Comparison of ENCODE assay signal across 13 cellular contexts in genomic region chr10:28254290-28254985, GRCh38. TPM values are rescaled to one million over a fixed set of nuclear protein-coding genes. Genes with fewer than 3 reads are reported as not detected.
DNase-seq lines count a peak whose midpoint lies in the region; ATAC-seq and TF ChIP-seq lines count a peak whose summit lies in the region.
"Had no signal": no experiment of that assay in that cellular context is flagged by ENCODE, and none has a peak within 500 bp of the region (broad histone marks: within the 10 kb centered on the region; RNA-seq: fewer than 3 reads in every experiment).

No MANE protein-coding gene starts in this region.

- no peaks in the 10 kb centered on the region for H3K79me2 ChIP-seq in smooth muscle cell (ENCODE audit: low read depth)

- no peaks in the 10 kb centered on the region for H3F3A ChIP-seq in smooth muscle cell (ENCODE audit: low read depth)

- DNase-seq in adrenal gland (peak; percentile 20 to 66 (median 41)), foreskin keratinocyte (peak; percentile 86 to 96), smooth muscle cell (lab: John Stamatoyannopoulos, UW; ENCODE audit: unreplicated experiment) (no peak), NOMO-1 treated with DMSO at 0.1 percent for 48 hours (lab: John Stamatoyannopoulos, UW; ENCODE audit: unreplicated experiment) (no peak)
- DNase-seq in stimulated activated CD4-positive, alpha-beta T cell treated with anti-CD3 and anti-CD28 coated beads, Interleukin-2, amount 100 ng/mL, for 48 hours, result no peak
- DNase-seq: activated CD4-positive, CD25-positive, alpha-beta regulatory T cell; activated effector memory CD4-positive, alpha-beta T cell treated with anti-CD3 and anti-CD28 coated beads, Interleukin-2, amount 50 U/mL, for 16 hours; erythroblast; RPMI8226; stomach had no signal

- peak; percentile 88 for ATAC-seq in foreskin keratinocyte
- ATAC-seq in GM18520 (IDR thresholded peaks at IDR 0.05; ENCODE audit: unreplicated experiment), result no peak

- TF ChIP-seq POLR2A in adrenal gland (IDR thresholded peaks at IDR 0.05), result no peak

- CTCF ChIA-PET in HEK293 (lab: Yijun Ruan, JAX), result interaction anchor here (1.0 to 5.6 kb wide), 4 partner anchors 47 to 808 kb away, joined by 4 to 101 read pairs (median 27); partner anchors contain the start of gene MPP7

- POLR2A ChIA-PET in HEK293 (lab: Yijun Ruan, JAX), result no interaction called here

- H3K36me3 ChIP-seq in HEK293 (ENCODE audit: control insufficient read depth in 2 of 2, insufficient read depth in 1 of 2, low read length in 2 of 2) (no peaks in the 10 kb centered on the region), adrenal gland (replicated peaks in 1 of 2) (no peaks in the 10 kb centered on the region), smooth muscle cell (ENCODE audit: low read depth) (no peaks in the 10 kb centered on the region)
- H3K36me3 ChIP-seq: stomach had no signal

- H2AFZ ChIP-seq in smooth muscle cell (ENCODE audit: low read depth), result no peak overlapping the region

- no peaks in the 10 kb centered on the region for H4K20me1 ChIP-seq in smooth muscle cell (ENCODE audit: low read depth)

- H3K27me3 ChIP-seq in adrenal gland (no peaks in the 10 kb centered on the region), foreskin keratinocyte (no peaks in the 10 kb centered on the region), smooth muscle cell (ENCODE audit: low read depth) (no peaks in the 10 kb centered on the region)
- H3K27me3 ChIP-seq: stomach had no signal

- H3K4me2 ChIP-seq in smooth muscle cell, result peak overlapping the region; percentile 9

- H3K4me3 ChIP-seq in HEK293 (ENCODE audit: low read depth, low read length) (no peak overlapping the region), adrenal gland (no peak overlapping the region), smooth muscle cell (no peak overlapping the region)
- H3K4me3 ChIP-seq: stomach had no signal

- no peak overlapping the region for H3K9ac ChIP-seq in smooth muscle cell (ENCODE audit: low read depth)

- H3K4me1 ChIP-seq in HEK293 (ENCODE audit: control insufficient read depth, insufficient read depth, low read length) (peaks cover 9% of the 10 kb centered on the region), adrenal gland (replicated peaks in 1 of 2) (peaks cover 0 to 10% of the 10 kb centered on the region in 2 donors), foreskin keratinocyte (peaks cover 20% of the 10 kb centered on the region), smooth muscle cell (ENCODE audit: low read depth) (no peaks in the 10 kb centered on the region)

- 24 to 28% (median 27%) methylated on average over 6 of the region's 6 CpGs for WGBS in adrenal gland, 4 donors
- 26% methylated on average over 6 of the region's 6 CpGs for WGBS in smooth muscle cell (ENCODE audit: low lambda C conversion rate)

- H3K27ac ChIP-seq in HEK293 (ENCODE audit: extremely low read depth, low read depth, low read length) (peak overlapping the region; percentile 36; the same call in 1 of the 2 replicates), adrenal gland (no peak overlapping the region), foreskin keratinocyte (peak overlapping the region; percentile 88), smooth muscle cell (ENCODE audit: low read depth) (peak overlapping the region; percentile 17)
- H3K27ac ChIP-seq: HL-60 had no signal

- intact Hi-C loops in adrenal gland (cut with DNase I), result no loop called here

- no peaks in the 10 kb centered on the region for H3K9me3 ChIP-seq in HEK293 (ENCODE audit: control insufficient read depth, insufficient read depth, low read depth, low read length)
- H3K9me3 ChIP-seq in adrenal gland (replicated peaks in 1 of 3), result no peaks in the 10 kb centered on the region
- H3K9me3 ChIP-seq in smooth muscle cell (replicated peaks; ENCODE audit: low read depth), result no peaks in the 10 kb centered on the region
- H3K9me3 ChIP-seq: stomach had no signal

- TF ChIP-seq CTCF in HEK293 (tag by site-specific recombination; IDR thresholded peaks at IDR 0.05), result no peak
- no peak for TF ChIP-seq CTCF in adrenal gland (IDR thresholded peaks at IDR 0.05)
- no peak for TF ChIP-seq CTCF in foreskin keratinocyte (conservative IDR thresholded peaks at IDR 0.05)
- TF ChIP-seq CTCF in smooth muscle cell (IDR thresholded peaks at IDR 0.05; ENCODE audit: borderline replicate concordance, insufficient read depth, poor library complexity, severe bottlenecking), result no peak

TF ChIP-seq in HEK293, 187 proteins besides CTCF, POLR2A, EP300 and RAD21 (continues in another document):
- TF ChIP-seq ZBTB1 (tag by site-specific recombination; IDR thresholded peaks at IDR 0.05) (no peak), ZBTB48 (tag by site-specific recombination; IDR thresholded peaks at IDR 0.05) (no peak), ZXDB (tag by site-specific recombination; IDR thresholded peaks at IDR 0.05) (peak; percentile 70; the same call in 1 of the 2 replicates), HOXD13 (CRISPR knock-in tag; IDR thresholded peaks at IDR 0.05; ENCODE audit: borderline replicate concordance) (no peak), SCRT1 (tag by site-specific recombination; IDR thresholded peaks at IDR 0.05; ENCODE audit: borderline replicate concordance) (no peak), ZNF354C (tag by site-specific recombination; IDR thresholded peaks at IDR 0.05; ENCODE audit: borderline replicate concordance, low read depth) (no peak), PRDM1 (tag by site-specific recombination; IDR thresholded peaks at IDR 0.05) (peak; percentile 58; the same call in 1 of the 2 replicates), KLF10 (tag by site-specific recombination; IDR thresholded peaks at IDR 0.05) (no peak), BCL11A (tag by site-specific recombination; IDR thresholded peaks at IDR 0.05; ENCODE audit: low read depth) (no peak), ZNF138 (tag by site-specific recombination; IDR thresholded peaks at IDR 0.05; ENCODE audit: borderline replicate concordance) (no peak), SCRT2 (tag by site-specific recombination; IDR thresholded peaks at IDR 0.05) (no peak), KLF9 (tag by site-specific recombination; IDR thresholded peaks at IDR 0.05; ENCODE audit: low read depth) (no peak), ZNF169 (tag by site-specific recombination; IDR thresholded peaks at IDR 0.05) (no peak), ZBTB21 (tag by site-specific recombination; IDR thresholded peaks at IDR 0.05) (no peak), ZNF791 (tag by site-specific recombination; IDR thresholded peaks at IDR 0.05) (no peak), ZNF341 (tag by site-specific recombination; IDR thresholded peaks at IDR 0.05; ENCODE audit: low read depth) (no peak), ZNF596 (tag by site-specific recombination; IDR thresholded peaks at IDR 0.05) (no peak), ZNF837 (tag by site-specific recombination; IDR thresholded peaks at IDR 0.05) (no peak), SP3 (tag by site-specific recombination; IDR thresholded peaks at IDR 0.05) (no peak), ZNF629 (tag by site-specific recombination; IDR thresholded peaks at IDR 0.05) (peak; percentile 73), ZBTB20 (tag by site-specific recombination; IDR thresholded peaks at IDR 0.05) (no peak)
- TF ChIP-seq, protein P1, sequence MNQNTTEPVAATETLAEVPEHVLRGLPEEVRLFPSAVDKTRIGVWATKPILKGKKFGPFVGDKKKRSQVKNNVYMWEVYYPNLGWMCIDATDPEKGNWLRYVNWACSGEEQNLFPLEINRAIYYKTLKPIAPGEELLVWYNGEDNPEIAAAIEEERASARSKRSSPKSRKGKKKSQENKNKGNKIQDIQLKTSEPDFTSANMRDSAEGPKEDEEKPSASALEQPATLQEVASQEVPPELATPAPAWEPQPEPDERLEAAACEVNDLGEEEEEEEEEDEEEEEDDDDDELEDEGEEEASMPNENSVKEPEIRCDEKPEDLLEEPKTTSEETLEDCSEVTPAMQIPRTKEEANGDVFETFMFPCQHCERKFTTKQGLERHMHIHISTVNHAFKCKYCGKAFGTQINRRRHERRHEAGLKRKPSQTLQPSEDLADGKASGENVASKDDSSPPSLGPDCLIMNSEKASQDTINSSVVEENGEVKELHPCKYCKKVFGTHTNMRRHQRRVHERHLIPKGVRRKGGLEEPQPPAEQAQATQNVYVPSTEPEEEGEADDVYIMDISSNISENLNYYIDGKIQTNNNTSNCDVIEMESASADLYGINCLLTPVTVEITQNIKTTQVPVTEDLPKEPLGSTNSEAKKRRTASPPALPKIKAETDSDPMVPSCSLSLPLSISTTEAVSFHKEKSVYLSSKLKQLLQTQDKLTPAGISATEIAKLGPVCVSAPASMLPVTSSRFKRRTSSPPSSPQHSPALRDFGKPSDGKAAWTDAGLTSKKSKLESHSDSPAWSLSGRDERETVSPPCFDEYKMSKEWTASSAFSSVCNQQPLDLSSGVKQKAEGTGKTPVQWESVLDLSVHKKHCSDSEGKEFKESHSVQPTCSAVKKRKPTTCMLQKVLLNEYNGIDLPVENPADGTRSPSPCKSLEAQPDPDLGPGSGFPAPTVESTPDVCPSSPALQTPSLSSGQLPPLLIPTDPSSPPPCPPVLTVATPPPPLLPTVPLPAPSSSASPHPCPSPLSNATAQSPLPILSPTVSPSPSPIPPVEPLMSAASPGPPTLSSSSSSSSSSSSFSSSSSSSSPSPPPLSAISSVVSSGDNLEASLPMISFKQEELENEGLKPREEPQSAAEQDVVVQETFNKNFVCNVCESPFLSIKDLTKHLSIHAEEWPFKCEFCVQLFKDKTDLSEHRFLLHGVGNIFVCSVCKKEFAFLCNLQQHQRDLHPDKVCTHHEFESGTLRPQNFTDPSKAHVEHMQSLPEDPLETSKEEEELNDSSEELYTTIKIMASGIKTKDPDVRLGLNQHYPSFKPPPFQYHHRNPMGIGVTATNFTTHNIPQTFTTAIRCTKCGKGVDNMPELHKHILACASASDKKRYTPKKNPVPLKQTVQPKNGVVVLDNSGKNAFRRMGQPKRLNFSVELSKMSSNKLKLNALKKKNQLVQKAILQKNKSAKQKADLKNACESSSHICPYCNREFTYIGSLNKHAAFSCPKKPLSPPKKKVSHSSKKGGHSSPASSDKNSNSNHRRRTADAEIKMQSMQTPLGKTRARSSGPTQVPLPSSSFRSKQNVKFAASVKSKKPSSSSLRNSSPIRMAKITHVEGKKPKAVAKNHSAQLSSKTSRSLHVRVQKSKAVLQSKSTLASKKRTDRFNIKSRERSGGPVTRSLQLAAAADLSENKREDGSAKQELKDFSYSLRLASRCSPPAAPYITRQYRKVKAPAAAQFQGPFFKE (tag by site-specific recombination; IDR thresholded peaks at IDR 0.05; ENCODE audit: borderline replicate concordance), result no peak

RNA-seq across cellular contexts. Expression of gene MPP7, which starts 48.4 kb away (rescaled TPM):
- total RNA-seq in adrenal gland (10 to 100 TPM in 1 of 8 donors, 1 to 10 TPM in 7; 3.0 to 12.0 (median 6.6) TPM), foreskin keratinocyte (5.1 and 5.3 TPM in 2 replicates), smooth muscle cell (3.4 TPM in 2 replicates)
- polyA plus RNA-seq in adrenal gland (1 to 10 TPM; 1.7 to 3.5 (median 1.8) TPM), foreskin keratinocyte (1.1 and 1.3 TPM in 2 replicates), smooth muscle cell (0.80 and 3.6 TPM in 2 replicates)

Comparison
In these comparisons a context has a peak if more than half of its experiments do, and no peak if none do; other contexts are left out.
1. H3K27ac ChIP-seq: peak in HEK293 (single experiment), foreskin keratinocyte (single experiment) and smooth muscle cell (single experiment); none in adrenal gland (0 of 5).
2. DNase-seq: peak in adrenal gland (7 of 7) and foreskin keratinocyte (2 of 2); none in smooth muscle cell (single experiment), stimulated activated CD4-positive, alpha-beta T cell treated with anti-CD3 and anti-CD28 coated beads, Interleukin-2, amount 100 ng/mL, for 48 hours (0 of 2) and NOMO-1 treated with DMSO at 0.1 percent for 48 hours (single experiment).